1 cellular context compared by ENCODE assay signal in genomic region chr16:25106567-25107465, GRCh38.
A peak's percentile ranks its signal among the peaks of the same experiment; 100 is the strongest.
TF ChIP-seq lines count a peak whose summit lies in the region.

No MANE protein-coding gene starts in this region.

TF ChIP-seq in HepG2, 621 proteins besides CTCF, POLR2A, EP300 and RAD21 (continued from another document and continues in another):
- TF ChIP-seq HMGXB3 (CRISPR knock-in tag; IDR thresholded peaks at IDR 0.05; ENCODE audit: borderline replicate concordance): peak; percentile 99
- TF ChIP-seq TRIM22 (IDR thresholded peaks at IDR 0.05): no peak
- peak; percentile 96 for TF ChIP-seq ZFP91 (CRISPR knock-in tag; IDR thresholded peaks at IDR 0.05; ENCODE audit: borderline replicate concordance)
- 0 out of 2 replicates have a peak, but pooled peaks have one; percentile 38 for TF ChIP-seq ZNF564 (CRISPR knock-in tag; IDR thresholded peaks at IDR 0.05)
- no peak for TF ChIP-seq NFIB (CRISPR knock-in tag; IDR thresholded peaks at IDR 0.05; ENCODE audit: borderline replicate concordance)
- TF ChIP-seq ZNF136 (CRISPR knock-in tag; IDR thresholded peaks at IDR 0.05; ENCODE audit: low read depth): no peak
- TF ChIP-seq KDM5A (IDR thresholded peaks at IDR 0.05; ENCODE audit: borderline replicate concordance, low read length): peak; percentile 88
- no peak; the same call in 1 of the 2 replicates for TF ChIP-seq ZNF616 (CRISPR knock-in tag; IDR thresholded peaks at IDR 0.05; ENCODE audit: low read depth)
- TF ChIP-seq TBP (CRISPR knock-in tag; IDR thresholded peaks at IDR 0.05): no peak; the same call in 1 of the 2 replicates
- no peak; the same call in 1 of the 2 replicates for TF ChIP-seq ZBTB34 (CRISPR knock-in tag; IDR thresholded peaks at IDR 0.05)
- TF ChIP-seq ZFP90 (CRISPR knock-in tag; IDR thresholded peaks at IDR 0.05; ENCODE audit: borderline replicate concordance): 0 out of 2 replicates have a peak, but pooled peaks have one; percentile 73
- TF ChIP-seq SNAI1 (CRISPR knock-in tag; IDR thresholded peaks at IDR 0.05; ENCODE audit: borderline replicate concordance): peak; percentile 92
- 0 out of 2 replicates have a peak, but pooled peaks have one; percentile 14 for TF ChIP-seq AKNA (CRISPR knock-in tag; IDR thresholded peaks at IDR 0.05; ENCODE audit: borderline replicate concordance)
- TF ChIP-seq ZBTB26 (CRISPR knock-in tag; IDR thresholded peaks at IDR 0.05; ENCODE audit: borderline replicate concordance): peak; percentile 62; the same call in 1 of the 2 replicates
- TF ChIP-seq ZBTB33 (CRISPR knock-in tag; IDR thresholded peaks at IDR 0.05): peak; percentile 38; the same call in 1 of the 2 replicates
- peak; percentile 93 for TF ChIP-seq ZNF766 (CRISPR knock-in tag; IDR thresholded peaks at IDR 0.05; ENCODE audit: borderline replicate concordance)
- TF ChIP-seq ZNF567 (CRISPR knock-in tag; IDR thresholded peaks at IDR 0.05; ENCODE audit: borderline replicate concordance): 0 out of 2 replicates have a peak, but pooled peaks have one; percentile 74
- TF ChIP-seq PLRG1 (conservative IDR thresholded peaks at IDR 0.05): no peak
- peak; percentile 97 for TF ChIP-seq ZNF350 (CRISPR knock-in tag; IDR thresholded peaks at IDR 0.05; ENCODE audit: borderline replicate concordance, low read depth)
- TF ChIP-seq ETS1 (CRISPR knock-in tag; IDR thresholded peaks at IDR 0.05): 0 out of 2 replicates have a peak, but pooled peaks have one; percentile 52
- TF ChIP-seq ZNF33B (CRISPR knock-in tag; IDR thresholded peaks at IDR 0.05): no peak
- TF ChIP-seq DBP (CRISPR knock-in tag; IDR thresholded peaks at IDR 0.05; ENCODE audit: not compliant biosample characterization): peak; percentile 66
- TF ChIP-seq ZSCAN21 (CRISPR knock-in tag; IDR thresholded peaks at IDR 0.05; ENCODE audit: borderline replicate concordance): no peak; the same call in 1 of the 2 replicates
- peak; percentile 83 for TF ChIP-seq MIXL1 (CRISPR knock-in tag; IDR thresholded peaks at IDR 0.05)
- 0 out of 2 replicates have a peak, but pooled peaks have one; percentile 61 for TF ChIP-seq DMTF1 (CRISPR knock-in tag; IDR thresholded peaks at IDR 0.05)
- TF ChIP-seq ASH2L (IDR thresholded peaks at IDR 0.05; ENCODE audit: insufficient read length, low read depth, low read length): peak; percentile 87
- 0 out of 2 replicates have a peak, but pooled peaks have one; percentile 59 for TF ChIP-seq E2F1 (CRISPR knock-in tag; IDR thresholded peaks at IDR 0.05)
- no peak for TF ChIP-seq SP1 (IDR thresholded peaks at IDR 0.05)
- peak; percentile 84 for TF ChIP-seq SP1 (CRISPR knock-in tag; IDR thresholded peaks at IDR 0.05)
